Comparison of ENCODE assay signal across 8 cellular contexts in the genomic region with DNA sequence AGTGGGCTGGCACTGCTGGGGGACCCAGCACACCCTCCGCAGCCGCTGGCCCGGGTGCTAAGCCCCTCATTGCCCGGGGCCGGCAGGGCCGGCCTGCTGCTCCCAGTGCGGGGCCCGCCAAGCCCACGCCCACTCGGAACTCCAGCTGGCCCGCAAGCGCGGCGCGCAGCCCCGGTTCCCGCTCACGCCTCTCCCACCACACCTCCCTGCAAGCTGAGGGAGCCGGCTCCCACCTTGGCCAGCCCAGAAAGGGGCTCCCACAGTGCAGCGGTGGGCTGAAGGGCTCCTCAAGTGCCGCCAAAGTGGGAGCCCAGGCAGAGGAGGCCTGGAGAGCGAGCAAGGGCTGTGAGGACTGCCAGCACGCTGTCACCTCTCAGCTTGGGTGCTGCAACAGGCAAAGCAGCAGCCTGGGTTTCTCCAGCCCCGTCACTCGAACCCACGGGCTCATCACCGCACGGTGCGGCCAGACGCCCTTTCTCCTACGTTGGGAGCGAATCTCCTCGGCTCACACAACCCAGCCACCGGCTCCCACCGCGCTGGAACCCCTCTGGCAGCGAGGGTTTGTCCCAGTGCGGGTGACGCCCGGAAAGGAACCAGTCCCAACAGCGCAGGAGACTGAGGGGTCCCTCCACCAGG. TPM values are rescaled to one million over a fixed set of nuclear protein-coding genes. Genes with fewer than 3 reads are reported as not detected.
DNase-seq lines count a peak whose midpoint lies in the region; ATAC-seq and TF ChIP-seq lines count a peak whose summit lies in the region.
"Not testable (repeated sequence)": the region's sequence is repeated elsewhere in the genome, so short reads cannot be mapped to it uniquely, and the experiment has no call there.

No MANE protein-coding gene starts in this region.

- H4K20me1 ChIP-seq in PC-9 (ENCODE audit: insufficient read depth); fibroblast of lung (ENCODE audit: control insufficient read depth, extremely low read depth, insufficient read depth, low read length): not testable (repeated sequence)

- H3K4me3 ChIP-seq in Caco-2 (ENCODE audit: low read depth, low read length) (peak overlapping the region; percentile 66), PC-9 (peak overlapping the region; percentile 77), fibroblast of lung (replicated peaks in 1 of 4; ENCODE audit: control extremely low read depth in 1 of 4, insufficient read depth in 1 of 4, low read depth in 3 of 4, low read length in 4 of 4) (peak overlapping the region; percentile 64 to 97 (median 82)), muscle layer of duodenum (ENCODE audit: low read depth in 1 of 2, low read length in 2 of 2) (peak overlapping the region; percentile 93 to 95)

- peak overlapping the region; percentile 53; the same call in 1 of the 2 replicates for H3K27ac ChIP-seq in PC-9
- H3K27ac ChIP-seq in fibroblast of lung (ENCODE audit: insufficient read depth, low read length): peak overlapping the region; percentile 80
- H3K27ac ChIP-seq in muscle layer of duodenum (ENCODE audit: low read length): peak overlapping the region; percentile 93

- not testable (repeated sequence) for H3K9me3 Mint-ChIP-seq in Caco-2 (ENCODE audit: unreplicated experiment); activated naive CD4-positive, alpha-beta T cell treated with anti-CD3 and anti-CD28 coated beads for 36 hours

- CTCF ChIA-PET in Caco-2 (lab: Charles Lee): interaction anchor here (1.2 to 1.7 kb wide), 4 partner anchors 59 to 183 kb away, joined by 3 to 11 read pairs (median 3); a partner anchor contains a TSS
- CTCF ChIA-PET in PC-9 (lab: Charles Lee): interaction anchor here (0.6 to 1.2 kb wide), 2 partner anchors 96 to 243 kb away, joined by 3 to 5 read pairs; no protein-coding TSS in a partner anchor
- CTCF ChIA-PET in activated naive CD4-positive, alpha-beta T cell treated with anti-CD3 and anti-CD28 coated beads for 36 hours (lab: Charles Lee): interaction anchor here (1.3 kb wide), 1 partner anchor 33 kb away, joined by 3 read pairs; no protein-coding TSS in a partner anchor

- ATAC-seq in GM21447 (IDR thresholded peaks at IDR 0.05; ENCODE audit: unreplicated experiment) (peak; percentile 19), HG03139 (IDR thresholded peaks at IDR 0.05; ENCODE audit: unreplicated experiment) (peak; percentile 8)

- DNase-seq in Caco-2; activated naive CD4-positive, alpha-beta T cell treated with anti-CD3 and anti-CD28 coated beads for 36 hours; fibroblast of lung (ENCODE audit: low read depth in 2 of 2): not testable (repeated sequence)
- peak in 1 of 2 experiments; percentile 36 for DNase-seq in PC-9
- DNase-seq in stimulated activated CD8-positive, alpha-beta memory T cell treated with anti-CD3 and anti-CD28 coated beads, Interleukin-4, amount 100 ng/mL, for 48 hours: peak; percentile 40

- POLR2A ChIA-PET in Caco-2 (lab: Charles Lee) (interaction anchor here (1.9 to 2.2 kb wide), 2 partner anchors 83 to 96 kb away, joined by 20 to 24 read pairs; a partner anchor contains a TSS), PC-9 (lab: Charles Lee; ENCODE audit: unreplicated experiment) (interaction anchor here (0.7 to 1.6 kb wide), 3 partner anchors 28 to 97 kb away, joined by 5 to 12 read pairs (median 8); a partner anchor contains a TSS)

- H3K9me3 ChIP-seq in Caco-2; PC-9 (ENCODE audit: insufficient read depth, low read depth); fibroblast of lung (ENCODE audit: control insufficient read depth, insufficient read depth, low read depth, low read length); muscle layer of duodenum (ENCODE audit: control insufficient read depth in 1 of 2, low read length in 2 of 2): not testable (repeated sequence)

- H2AFZ ChIP-seq in PC-9 (peak overlapping the region; percentile 96), fibroblast of lung (ENCODE audit: low read length) (peak overlapping the region; percentile 98)

- H3K79me2 ChIP-seq in PC-9 (ENCODE audit: low read depth): peaks cover 44% of the 10 kb centered on the region
- peaks cover 15% of the 10 kb centered on the region for H3K79me2 ChIP-seq in fibroblast of lung (ENCODE audit: control insufficient read depth, insufficient read depth, low read length)

- H3K9me2 ChIP-seq in PC-9 (ENCODE audit: insufficient read depth): not testable (repeated sequence)

- not testable (repeated sequence) for H3F3A ChIP-seq in PC-9 (ENCODE audit: insufficient read depth, low read depth)

- H3K4me1 ChIP-seq in Caco-2; PC-9 (replicated peaks; ENCODE audit: insufficient read depth); fibroblast of lung (ENCODE audit: control insufficient read depth, extremely low read depth, insufficient read depth, low read length); muscle layer of duodenum (ENCODE audit: control insufficient read depth in 1 of 2, insufficient read depth in 2 of 2, low read length in 2 of 2): not testable (repeated sequence)

- intact Hi-C loops in Caco-2 (cut with micrococcal nuclease; ENCODE audit: unreplicated experiment) (loop anchor here (1.0 to 10.0 kb wide), 5 partner anchors 83 to 320 kb away; a partner anchor contains a TSS), PC-9 (cut with micrococcal nuclease; ENCODE audit: unreplicated experiment) (loop anchor here (1.0 to 5.0 kb wide), 4 partner anchors 84 to 198 kb away; a partner anchor contains a TSS)
- intact Hi-C loops in activated naive CD4-positive, alpha-beta T cell treated with anti-CD3 and anti-CD28 coated beads for 36 hours (cut with micrococcal nuclease): loop anchor here (1.0 to 10.0 kb wide), 9 partner anchors 33 to 1129 kb away; a partner anchor contains a TSS

- H3K36me3 Mint-ChIP-seq in Caco-2 (ENCODE audit: insufficient read depth, unreplicated experiment): peaks cover 17% of the 10 kb centered on the region
- H3K36me3 Mint-ChIP-seq in activated naive CD4-positive, alpha-beta T cell treated with anti-CD3 and anti-CD28 coated beads for 36 hours (ENCODE audit: low read depth): not testable (repeated sequence)

- peak overlapping the region; percentile 97 for H3K27ac Mint-ChIP-seq in Caco-2 (ENCODE audit: unreplicated experiment)
- H3K27ac Mint-ChIP-seq in activated naive CD4-positive, alpha-beta T cell treated with anti-CD3 and anti-CD28 coated beads for 36 hours: peak overlapping the region; percentile 96

- TF ChIP-seq CTCF in Caco-2 (IDR thresholded peaks at IDR 0.05; ENCODE audit: insufficient read depth in 1 of 2, low read depth in 1 of 2, low read length in 1 of 2, severe bottlenecking in 1 of 2, unreplicated experiment in 1 of 2); PC-9 (conservative IDR thresholded peaks at IDR 0.05); fibroblast of lung (conservative IDR thresholded peaks at IDR 0.05 in 1 of 2, IDR thresholded peaks at IDR 0.05 in 1 of 2; ENCODE audit: low read depth in 1 of 2, low read length in 2 of 2): not testable (repeated sequence)

- BruUV-seq in Caco-2 (replicated peaks; lab: Mats Ljungman, UMichigan): TSS peak; percentile 37
- not testable (repeated sequence) for BruUV-seq in PC-9 (replicated peaks; lab: Mats Ljungman, UMichigan)

- not testable (repeated sequence) for H3K27me3 Mint-ChIP-seq in Caco-2 (ENCODE audit: insufficient read depth, unreplicated experiment); activated naive CD4-positive, alpha-beta T cell treated with anti-CD3 and anti-CD28 coated beads for 36 hours (ENCODE audit: low read depth)

- H3K4me1 Mint-ChIP-seq in Caco-2 (ENCODE audit: low read depth, unreplicated experiment): not testable (repeated sequence)
- peaks cover 32% of the 10 kb centered on the region for H3K4me1 Mint-ChIP-seq in activated naive CD4-positive, alpha-beta T cell treated with anti-CD3 and anti-CD28 coated beads for 36 hours (ENCODE audit: low read depth)

- not testable (repeated sequence) for H3K36me3 ChIP-seq in Caco-2 (ENCODE audit: control insufficient read depth, insufficient read depth, low read length); PC-9 (ENCODE audit: low read depth); fibroblast of lung (ENCODE audit: control insufficient read depth, insufficient read depth, low read length); muscle layer of duodenum (ENCODE audit: control insufficient read depth in 1 of 2, insufficient read depth in 2 of 2, low read length in 2 of 2)

- peak overlapping the region; percentile 93 for H3K9ac ChIP-seq in fibroblast of lung (ENCODE audit: insufficient read depth, low read length)

- not testable (repeated sequence) for H3K27me3 ChIP-seq in Caco-2 (replicated peaks; ENCODE audit: control insufficient read depth, insufficient read depth, low read length); PC-9 (ENCODE audit: insufficient read depth, low read depth); fibroblast of lung (ENCODE audit: control insufficient read depth, insufficient read depth, low read length); muscle layer of duodenum (ENCODE audit: low read depth, low read length)

- peak overlapping the region; percentile 97 for H3K4me3 Mint-ChIP-seq in Caco-2 (ENCODE audit: unreplicated experiment)
- peak overlapping the region; percentile 93 for H3K4me3 Mint-ChIP-seq in activated naive CD4-positive, alpha-beta T cell treated with anti-CD3 and anti-CD28 coated beads for 36 hours

- H3K4me2 ChIP-seq in PC-9: peak overlapping the region; percentile 68
- peak overlapping the region; percentile 34 for H3K4me2 ChIP-seq in fibroblast of lung (ENCODE audit: extremely low read depth, insufficient read depth, low read length)

RNA-seq across cellular contexts. Expression of a gene that starts 0.4 kb away (rescaled TPM):
- total RNA-seq in Caco-2 (2022): 24.3 and 27.9 TPM in 2 replicates
- total RNA-seq in PC-9 (2021): 19.0 and 21.4 TPM in 2 replicates
- 10 to 100 TPM; 11.1 to 11.2 TPM for total RNA-seq in activated naive CD4-positive, alpha-beta T cell treated with anti-CD3 and anti-CD28 coated beads for 36 hours
- total RNA-seq in fibroblast of lung: 15.4 and 18.8 TPM in 2 replicates
- 17.9 and 28.6 TPM in 2 replicates for polyA plus RNA-seq in fibroblast of lung
- 9.1 and 11.2 TPM in 2 replicates for polyA plus RNA-seq in fibroblast of lung (2012)
- polyA minus RNA-seq in fibroblast of lung (ENCODE audit: low replicate concordance): 0.82 TPM in 1 of 2 replicates, not detected in the other

RNA-seq across cellular contexts. Expression of a gene that starts 0.7 kb away (rescaled TPM):
- total RNA-seq in Caco-2 (2022) (14.9 and 15.1 TPM in 2 replicates), PC-9 (2021) (10.4 and 12.4 TPM in 2 replicates), fibroblast of lung (5.3 and 5.4 TPM in 2 replicates)
- 10 to 100 TPM; 17.0 to 17.5 TPM for total RNA-seq in activated naive CD4-positive, alpha-beta T cell treated with anti-CD3 and anti-CD28 coated beads for 36 hours
- polyA plus RNA-seq in fibroblast of lung: 3.0 and 4.2 TPM in 2 replicates
- 2.1 and 3.7 TPM in 2 replicates for polyA plus RNA-seq in fibroblast of lung (2012)
- 0.70 and 0.75 TPM in 2 replicates for polyA minus RNA-seq in fibroblast of lung (ENCODE audit: low replicate concordance)
